9 cellular contexts compared by ENCODE assay signal in genomic region chr16:6841392-6841791, GRCh38.
"Had no signal": no experiment of that assay in that cellular context is flagged by ENCODE, and none has a peak within 500 bp of the region (broad histone marks: within the 10 kb centered on the region; RNA-seq: fewer than 3 reads in every experiment).

No MANE protein-coding gene starts in this region.

- H3K9me3 ChIP-seq: HAP-1 had no signal

- DNase-seq: GM23248, GOT3, H7, H9, HCEC 1CT, HFFc6 had no signal

- H3K36me3 ChIP-seq: HAP-1 had no signal

- H3K4me3 ChIP-seq: GM23248, GM23338, HAP-1 had no signal

- H3K4me1 ChIP-seq: HAP-1 had no signal

- H3K27ac ChIP-seq: GM23248 had no signal

- ATAC-seq: GM23338, HCT116 had no signal
